8 cellular contexts compared by ENCODE assay signal in the genomic region with DNA sequence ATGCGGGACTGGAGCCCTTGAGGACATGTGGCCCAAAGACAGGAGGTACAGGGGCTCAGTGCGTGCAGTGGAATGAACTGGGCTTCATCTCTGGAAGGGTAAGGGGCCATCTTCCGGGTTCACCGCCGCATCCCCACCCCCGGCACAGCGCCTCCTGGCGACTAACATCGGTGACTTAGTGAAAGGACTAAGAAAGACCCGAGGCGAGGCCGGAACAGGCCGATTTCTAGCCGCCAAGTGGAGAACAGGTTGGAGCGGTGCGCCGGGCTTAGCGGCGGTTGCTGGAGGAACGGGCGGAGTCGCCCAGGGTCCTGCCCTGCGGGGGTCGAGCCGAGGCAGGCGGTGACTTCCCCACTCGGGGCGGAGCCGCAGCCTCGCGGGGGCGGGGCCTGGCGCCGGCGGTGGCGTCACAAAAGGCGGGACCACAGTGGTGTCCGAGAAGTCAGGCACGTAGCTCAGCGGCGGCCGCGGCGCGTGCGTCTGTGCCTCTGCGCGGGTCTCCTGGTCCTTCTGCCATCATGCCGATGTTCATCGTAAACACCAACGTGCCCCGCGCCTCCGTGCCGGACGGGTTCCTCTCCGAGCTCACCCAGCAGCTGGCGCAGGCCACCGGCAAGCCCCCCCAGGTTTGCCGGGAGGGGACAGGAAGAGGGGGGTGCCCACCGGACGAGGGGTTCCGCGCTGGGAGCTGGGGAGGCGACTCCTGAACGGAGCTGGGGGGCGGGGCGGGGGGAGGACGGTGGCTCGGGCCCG. TPM values are rescaled to one million over a fixed set of nuclear protein-coding genes. Genes with fewer than 3 reads are reported as not detected.
DNase-seq lines count a peak whose midpoint lies in the region; ATAC-seq and TF ChIP-seq lines count a peak whose summit lies in the region.

A gene (plus strand): TSS at position 427 of the 753 bp plus-strand sequence. CDS start 92 bp downstream, at position 519.

- peak within 1 kb of the TSS; percentile 94 for H3K4me3 ChIP-seq in BE2C (ENCODE audit: low read depth, low read length)
- peak within 1 kb of the TSS; percentile 95 for H3K4me3 ChIP-seq in kidney epithelial cell (ENCODE audit: low read depth, low read length)

- peak; percentile 99 for DNase-seq in BE2C
- peak; percentile 80 for DNase-seq in NCI-H510A treated with DMSO at 0.1 percent for 48 hours (lab: John Stamatoyannopoulos, UW)
- DNase-seq in activated CD4-positive, alpha-beta T cell treated with anti-CD3 and anti-CD28 coated beads for 24 hours (ENCODE audit: low read depth in 2 of 2), result peak; percentile 95 to 97
- peak; percentile 98 for DNase-seq in chondrocyte (ENCODE audit: low spot score)
- peak; percentile 61 for DNase-seq in kidney epithelial cell (ENCODE audit: low read depth)
- peak; percentile 95 to 97 for DNase-seq in stimulated activated CD4-positive, alpha-beta T cell treated with anti-CD3 and anti-CD28 coated beads, Interleukin-15, amount 100 ng/mL, for 48 hours (ENCODE audit: low read depth in 2 of 2)

- H3K27me3 ChIP-seq in BE2C (no peaks in the 10 kb centered on the region), kidney epithelial cell (ENCODE audit: control insufficient read depth, insufficient read depth, low read length) (no peaks in the 10 kb centered on the region)

- peak within 1 kb of the TSS; percentile 94 for H3K4me3 Mint-ChIP-seq in chondrocyte (ENCODE audit: unreplicated experiment)

- peaks cover 27% of the 10 kb centered on the region for H3K36me3 ChIP-seq in BE2C
- H3K36me3 ChIP-seq in kidney epithelial cell (ENCODE audit: control insufficient read depth, insufficient read depth, low read length), result peaks cover 9% of the 10 kb centered on the region

- TF ChIP-seq CTCF in BE2C (IDR thresholded peaks at IDR 0.05; ENCODE audit: low read depth, low read length), result peak; percentile 80
- TF ChIP-seq CTCF in chondrocyte (IDR thresholded peaks at IDR 0.05), result peak; percentile 99
- TF ChIP-seq CTCF in kidney epithelial cell (IDR thresholded peaks at IDR 0.05; ENCODE audit: insufficient read depth, low read length, poor library complexity, severe bottlenecking), result peak; percentile 96

- H3K4me1 Mint-ChIP-seq in chondrocyte (ENCODE audit: low read depth), result peaks cover 35% of the 10 kb centered on the region

- no peaks in the 10 kb centered on the region for H3K27me3 Mint-ChIP-seq in chondrocyte (ENCODE audit: low read depth)

- H3K36me3 Mint-ChIP-seq in chondrocyte (ENCODE audit: low read depth), result peaks cover 4% of the 10 kb centered on the region

- H3K9me3 ChIP-seq in BE2C, result no peaks in the 10 kb centered on the region

- peak within 1 kb of the TSS; percentile 99 for H3K27ac Mint-ChIP-seq in chondrocyte (ENCODE audit: unreplicated experiment)

- peak; percentile 92 for TF ChIP-seq POLR2A in GM19193 (IDR thresholded peaks at IDR 0.05; ENCODE audit: extremely low read depth, insufficient read depth, insufficient read length)

- peaks cover 21% of the 10 kb centered on the region for H3K4me1 ChIP-seq in BE2C

- ATAC-seq in HG03432 (IDR thresholded peaks at IDR 0.05; ENCODE audit: unreplicated experiment), result peak; percentile 82

- no peaks in the 10 kb centered on the region for H3K9me3 Mint-ChIP-seq in chondrocyte (ENCODE audit: low read depth)

RNA-seq across cellular contexts. Expression of the gene that starts here (rescaled TPM):
- polyA plus RNA-seq in BE2C (2012; ENCODE audit: insufficient read depth, insufficient read length, low read depth), result 3,280 TPM
- total RNA-seq in chondrocyte, result 466 to 518 TPM (median 502 TPM) in 3 replicates
- total RNA-seq in kidney epithelial cell, result 606 and 627 TPM in 2 replicates

Comparison
In these comparisons a context has a peak if more than half of its experiments do, and no peak if none do; other contexts are left out.
1. Peak in every context shown above with its lines: DNase-seq, ATAC-seq and H3K4me3 ChIP-seq.